In the genomic region with DNA sequence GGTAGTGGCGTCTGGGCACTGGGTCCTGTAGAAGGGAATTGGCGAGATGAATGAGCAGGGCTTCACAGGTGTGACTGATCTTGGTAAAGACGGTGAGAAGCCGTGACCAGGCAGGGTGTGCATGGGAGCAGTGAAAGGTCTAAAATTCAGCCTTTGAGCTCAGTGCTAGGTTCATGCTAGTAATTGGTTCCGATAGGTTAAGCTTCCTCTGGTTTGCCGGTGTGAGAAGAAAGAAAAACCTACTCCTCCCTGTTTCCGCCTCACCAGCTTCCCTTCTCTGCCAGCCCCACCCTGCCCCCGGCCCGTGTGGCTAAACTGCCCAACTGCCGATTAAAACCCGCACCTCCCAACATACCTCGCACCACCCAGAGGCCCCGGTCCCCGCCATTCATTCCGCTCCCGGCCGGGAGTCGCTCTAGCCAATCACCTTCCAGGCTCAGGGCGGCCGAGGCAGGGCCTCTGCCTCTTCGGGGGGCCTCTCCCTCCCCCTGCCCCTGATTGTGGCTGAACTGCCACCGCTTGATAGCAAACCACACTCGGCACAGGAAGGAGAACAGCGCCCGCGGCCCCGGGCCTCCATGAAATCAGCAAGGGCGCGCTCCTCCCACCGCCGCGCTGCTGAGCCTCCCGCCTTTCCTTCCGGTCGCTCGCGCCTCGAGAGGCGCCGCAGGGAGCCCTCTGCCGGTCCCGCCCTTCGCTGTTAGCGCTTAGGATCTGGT, we compare ENCODE assay signal across 1 cellular context.
A peak's percentile ranks its signal among the peaks of the same experiment; 100 is the strongest.
TF ChIP-seq lines count a peak whose summit lies in the region.

No MANE protein-coding gene starts in this region.

TF ChIP-seq in HepG2, 621 proteins besides CTCF, POLR2A, EP300 and RAD21 (continued from another document and continues in another):
- TF ChIP-seq, protein P1, sequence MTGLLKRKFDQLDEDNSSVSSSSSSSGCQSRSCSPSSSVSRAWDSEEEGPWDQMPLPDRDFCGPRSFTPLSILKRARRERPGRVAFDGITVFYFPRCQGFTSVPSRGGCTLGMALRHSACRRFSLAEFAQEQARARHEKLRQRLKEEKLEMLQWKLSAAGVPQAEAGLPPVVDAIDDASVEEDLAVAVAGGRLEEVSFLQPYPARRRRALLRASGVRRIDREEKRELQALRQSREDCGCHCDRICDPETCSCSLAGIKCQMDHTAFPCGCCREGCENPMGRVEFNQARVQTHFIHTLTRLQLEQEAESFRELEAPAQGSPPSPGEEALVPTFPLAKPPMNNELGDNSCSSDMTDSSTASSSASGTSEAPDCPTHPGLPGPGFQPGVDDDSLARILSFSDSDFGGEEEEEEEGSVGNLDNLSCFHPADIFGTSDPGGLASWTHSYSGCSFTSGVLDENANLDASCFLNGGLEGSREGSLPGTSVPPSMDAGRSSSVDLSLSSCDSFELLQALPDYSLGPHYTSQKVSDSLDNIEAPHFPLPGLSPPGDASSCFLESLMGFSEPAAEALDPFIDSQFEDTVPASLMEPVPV (CRISPR knock-in tag; IDR thresholded peaks at IDR 0.05): peak; percentile 75
- TF ChIP-seq NFYC (CRISPR knock-in tag; IDR thresholded peaks at IDR 0.05) (peak; percentile 69), GMEB1 (CRISPR knock-in tag; IDR thresholded peaks at IDR 0.05; ENCODE audit: borderline replicate concordance) (peak; percentile 46; the same call in 1 of the 2 replicates), PRMT3 (CRISPR knock-in tag; IDR thresholded peaks at IDR 0.05; ENCODE audit: borderline replicate concordance, low read depth) (no peak), NFYB (CRISPR knock-in tag; IDR thresholded peaks at IDR 0.05) (peak; percentile 63), RBFOX2 (IDR thresholded peaks at IDR 0.05; ENCODE audit: low read depth, low read length) (peak; percentile 81), ZNF235 (CRISPR knock-in tag; IDR thresholded peaks at IDR 0.05; ENCODE audit: borderline replicate concordance) (no peak), ZNF326 (CRISPR knock-in tag; IDR thresholded peaks at IDR 0.05; ENCODE audit: borderline replicate concordance) (no peak), TMF1 (CRISPR knock-in tag; IDR thresholded peaks at IDR 0.05; ENCODE audit: low read depth) (peak; percentile 73; the same call in 1 of the 2 replicates), ZNF263 (CRISPR knock-in tag; IDR thresholded peaks at IDR 0.05) (peak; percentile 81), ARNT2 (CRISPR knock-in tag; IDR thresholded peaks at IDR 0.05; ENCODE audit: low read depth) (no peak), ZFAT (CRISPR knock-in tag; conservative IDR thresholded peaks at IDR 0.05) (no peak), AHR (CRISPR knock-in tag; IDR thresholded peaks at IDR 0.05) (no peak), FOXC1 (CRISPR knock-in tag; IDR thresholded peaks at IDR 0.05; ENCODE audit: borderline replicate concordance) (peak; percentile 40; the same call in 1 of the 2 replicates), SRSF4 (IDR thresholded peaks at IDR 0.05; ENCODE audit: low read depth, low read length, poor library complexity, severe bottlenecking) (no peak), TSC22D2 (CRISPR knock-in tag; IDR thresholded peaks at IDR 0.05; ENCODE audit: borderline replicate concordance) (peak; percentile 18; the same call in 1 of the 2 replicates), YY1 (IDR thresholded peaks at IDR 0.05; ENCODE audit: insufficient read depth, insufficient replicate concordance, low read depth, low read length) (no peak), PRDM15 (CRISPR knock-in tag; IDR thresholded peaks at IDR 0.05) (no peak), IRF9 (CRISPR knock-in tag; IDR thresholded peaks at IDR 0.05; ENCODE audit: borderline replicate concordance) (no peak; the same call in 1 of the 2 replicates), ZFX (CRISPR knock-in tag; IDR thresholded peaks at IDR 0.05; ENCODE audit: low read depth) (peak; percentile 87), ARID5B (CRISPR knock-in tag; IDR thresholded peaks at IDR 0.05) (peak; percentile 61; the same call in 1 of the 2 replicates), ZNF792 (CRISPR knock-in tag; IDR thresholded peaks at IDR 0.05) (peak; percentile 63; the same call in 1 of the 2 replicates), ZNF335 (CRISPR knock-in tag; IDR thresholded peaks at IDR 0.05) (0 out of 2 replicates have a peak, but pooled peaks have one; percentile 52), ZNF552 (CRISPR knock-in tag; IDR thresholded peaks at IDR 0.05; ENCODE audit: borderline replicate concordance) (no peak), RNF219 (CRISPR knock-in tag; IDR thresholded peaks at IDR 0.05) (no peak)
- TF ChIP-seq, protein P2, sequence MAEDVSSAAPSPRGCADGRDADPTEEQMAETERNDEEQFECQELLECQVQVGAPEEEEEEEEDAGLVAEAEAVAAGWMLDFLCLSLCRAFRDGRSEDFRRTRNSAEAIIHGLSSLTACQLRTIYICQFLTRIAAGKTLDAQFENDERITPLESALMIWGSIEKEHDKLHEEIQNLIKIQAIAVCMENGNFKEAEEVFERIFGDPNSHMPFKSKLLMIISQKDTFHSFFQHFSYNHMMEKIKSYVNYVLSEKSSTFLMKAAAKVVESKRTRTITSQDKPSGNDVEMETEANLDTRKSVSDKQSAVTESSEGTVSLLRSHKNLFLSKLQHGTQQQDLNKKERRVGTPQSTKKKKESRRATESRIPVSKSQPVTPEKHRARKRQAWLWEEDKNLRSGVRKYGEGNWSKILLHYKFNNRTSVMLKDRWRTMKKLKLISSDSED (CRISPR knock-in tag; IDR thresholded peaks at IDR 0.05): no peak; the same call in 1 of the 2 replicates
- TF ChIP-seq, protein P3, sequence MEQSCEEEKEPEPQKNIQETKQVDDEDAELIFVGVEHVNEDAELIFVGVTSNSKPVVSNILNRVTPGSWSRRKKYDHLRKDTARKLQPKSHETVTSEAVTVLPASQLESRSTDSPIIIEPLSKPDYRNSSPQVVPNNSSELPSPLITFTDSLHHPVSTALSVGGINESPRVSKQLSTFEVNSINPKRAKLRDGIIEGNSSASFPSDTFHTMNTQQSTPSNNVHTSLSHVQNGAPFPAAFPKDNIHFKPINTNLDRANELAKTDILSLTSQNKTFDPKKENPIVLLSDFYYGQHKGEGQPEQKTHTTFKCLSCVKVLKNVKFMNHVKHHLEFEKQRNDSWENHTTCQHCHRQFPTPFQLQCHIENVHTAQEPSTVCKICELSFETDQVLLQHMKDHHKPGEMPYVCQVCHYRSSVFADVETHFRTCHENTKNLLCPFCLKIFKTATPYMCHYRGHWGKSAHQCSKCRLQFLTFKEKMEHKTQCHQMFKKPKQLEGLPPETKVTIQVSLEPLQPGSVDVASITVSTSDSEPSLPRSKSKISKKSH (CRISPR knock-in tag; IDR thresholded peaks at IDR 0.05; ENCODE audit: borderline replicate concordance): 0 out of 2 replicates have a peak, but pooled peaks have one; percentile 38
- TF ChIP-seq, protein P4, sequence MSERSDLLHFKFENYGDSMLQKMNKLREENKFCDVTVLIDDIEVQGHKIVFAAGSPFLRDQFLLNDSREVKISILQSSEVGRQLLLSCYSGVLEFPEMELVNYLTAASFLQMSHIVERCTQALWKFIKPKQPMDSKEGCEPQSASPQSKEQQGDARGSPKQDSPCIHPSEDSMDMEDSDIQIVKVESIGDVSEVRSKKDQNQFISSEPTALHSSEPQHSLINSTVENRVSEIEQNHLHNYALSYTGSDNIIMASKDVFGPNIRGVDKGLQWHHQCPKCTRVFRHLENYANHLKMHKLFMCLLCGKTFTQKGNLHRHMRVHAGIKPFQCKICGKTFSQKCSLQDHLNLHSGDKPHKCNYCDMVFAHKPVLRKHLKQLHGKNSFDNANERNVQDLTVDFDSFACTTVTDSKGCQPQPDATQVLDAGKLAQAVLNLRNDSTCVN (CRISPR knock-in tag; IDR thresholded peaks at IDR 0.05; ENCODE audit: borderline replicate concordance): 0 out of 2 replicates have a peak, but pooled peaks have one; percentile 32
